23 cellular contexts compared by ENCODE assay signal in genomic region chr12:27723212-27723611, GRCh38. TPM values are rescaled to one million over a fixed set of nuclear protein-coding genes. Genes with fewer than 3 reads are reported as not detected.
"Had no signal": no experiment of that assay in that cellular context is flagged by ENCODE, and none has a peak within 500 bp of the region (broad histone marks: within the 10 kb centered on the region; RNA-seq: fewer than 3 reads in every experiment).

No MANE protein-coding gene starts in this region.

- DNase-seq: effector CD8-positive, alpha-beta T cell; gastrocnemius medialis; heart right ventricle; islet precursor cell; mammary epithelial cell; mucosa of descending colon; naive thymus-derived CD8-positive, alpha-beta T cell; posterior cingulate gyrus; sigmoid colon; stimulated activated CD4-positive, alpha-beta T cell treated with anti-CD3 and anti-CD28 coated beads, Interleukin-2, amount 100 ng/mL, for 24 hours; stimulated activated CD4-positive, alpha-beta T cell treated with anti-CD3 and anti-CD28 coated beads, Interleukin-4, amount 100 ng/mL, for 4 hours; stimulated activated naive CD4-positive, alpha-beta T cell treated with Interleukin-2 at 50 U/mL for 16 hours; trophoblast cell had no signal

- ATAC-seq: esophagus mucosa; gastrocnemius medialis; heart right ventricle; left lobe of liver; mucosa of descending colon; naive thymus-derived CD8-positive, alpha-beta T cell had no signal

- H3K4me3 Mint-ChIP-seq: naive thymus-derived CD8-positive, alpha-beta T cell had no signal

- H3K4me3 ChIP-seq: coronary artery, gastrocnemius medialis, heart right ventricle, mucosa of descending colon, right atrium auricular region, sigmoid colon, skin epidermis had no signal

- H3K27ac ChIP-seq: coronary artery, gastrocnemius medialis, heart right ventricle, neutrophil, right atrium auricular region, sigmoid colon, skin epidermis had no signal

- H3K27me3 ChIP-seq: gastrocnemius medialis, heart right ventricle, neutrophil, right atrium auricular region, sigmoid colon had no signal

- H3K9me3 ChIP-seq: gastrocnemius medialis, heart right ventricle, mucosa of descending colon, neutrophil, right atrium auricular region, sigmoid colon had no signal

- H3K27me3 Mint-ChIP-seq: naive thymus-derived CD8-positive, alpha-beta T cell had no signal

- H3K4me1 ChIP-seq: gastrocnemius medialis, heart right ventricle, right atrium auricular region, sigmoid colon had no signal

- H3K9me3 Mint-ChIP-seq: naive thymus-derived CD8-positive, alpha-beta T cell had no signal

RNA-seq across cellular contexts. Expression of gene REP15, which starts 27.0 kb away (rescaled TPM):
- total RNA-seq: naive thymus-derived CD8-positive, alpha-beta T cell had no signal

RNA-seq across cellular contexts. Expression of gene MANSC4, which starts 56.8 kb away (rescaled TPM):
- total RNA-seq: dermis microvascular lymphatic vessel endothelial cell; esophagus mucosa; gastrocnemius medialis; heart right ventricle; left lobe of liver; lower leg skin; mammary epithelial cell; mucosa of descending colon; naive thymus-derived CD8-positive, alpha-beta T cell; osteocyte; right atrium auricular region; sigmoid colon; urinary bladder had no signal
